In the genomic region with DNA sequence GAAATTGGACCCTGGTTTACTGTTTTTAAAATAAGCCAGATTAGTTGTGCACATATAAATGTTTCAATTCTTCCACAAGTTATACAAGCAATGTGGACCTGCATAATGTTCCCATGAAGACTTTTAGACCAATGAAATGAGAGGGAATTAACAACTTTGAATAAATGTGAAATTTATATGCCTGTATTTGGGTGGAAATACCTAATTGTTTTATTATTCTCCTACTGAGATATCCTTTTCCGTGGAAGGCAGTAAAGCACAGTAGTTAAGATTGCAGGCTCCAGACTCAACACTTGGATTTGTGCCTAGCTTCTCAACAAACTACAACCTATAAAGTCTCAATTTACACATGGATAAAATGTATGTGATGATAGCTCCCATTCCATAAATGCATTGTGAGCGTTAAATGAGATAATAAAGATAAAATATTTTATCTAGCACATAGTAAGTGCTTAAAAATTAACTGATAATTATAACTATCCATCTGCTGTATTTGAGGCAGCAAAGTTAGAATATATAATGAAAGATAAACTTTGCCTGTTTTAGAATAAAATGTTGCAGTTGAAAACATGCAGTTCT, we compare ENCODE assay signal across 25 cellular contexts.
"Had no signal": no experiment of that assay in that cellular context is flagged by ENCODE, and none has a peak within 500 bp of the region (broad histone marks: within the 10 kb centered on the region; RNA-seq: fewer than 3 reads in every experiment).

No MANE protein-coding gene starts in this region.

- ATAC-seq: HepG2, Panc1, SK-N-SH treated with all-trans-retinoic acid at 6 μM for 48 hours had no signal

- DNase-seq: IMR-90; Karpas-422; KG1; MG63; NCI-H1092; NCI-H1105 treated with DMSO at 0.1 percent for 48 hours; NCI-H1417 treated with DMSO at 0.1 percent for 48 hours; NCI-H146; NCI-H1694 treated with DMSO at 0.1 percent for 48 hours; NCI-H1930; NCI-H2081 treated with DMSO at 0.1 percent for 48 hours; NCI-H2171; NCI-H226; NCI-H446; NCI-H510A; NCI-H524 treated with DMSO at 0.1 percent for 48 hours; NCI-H748 treated with DMSO at 0.1 percent for 48 hours; NK-92 treated with Interleukin-12 subunit alpha and Interleukin-12 subunit beta, amount 100 ng/mL, for 24 hours; PC-3; SHP77; T-helper 1 cell had no signal

- H3K27me3 ChIP-seq: MG63 had no signal

- H3K27ac ChIP-seq: RWPE1 had no signal

- H3K4me3 ChIP-seq: MG63 had no signal
